Comparison of ENCODE assay signal across 17 cellular contexts in genomic region chr5:33091571-33092363, GRCh38.
A peak's percentile ranks its signal among the peaks of the same experiment; 100 is the strongest.
DNase-seq lines count a peak whose midpoint lies in the region; ATAC-seq, FAIRE-seq and TF ChIP-seq lines count a peak whose summit lies in the region.
"Had no signal": no experiment of that assay in that cellular context is flagged by ENCODE, and none has a peak within 500 bp of the region (broad histone marks: within the 10 kb centered on the region; RNA-seq: fewer than 3 reads in every experiment).

No MANE protein-coding gene starts in this region.

- H3K9me3 ChIP-seq in astrocyte (ENCODE audit: insufficient read depth, low read depth, low read length): no peaks in the 10 kb centered on the region
- H3K9me3 ChIP-seq: pancreas had no signal

- no peak overlapping the region for H2AFZ ChIP-seq in astrocyte (ENCODE audit: low read depth, low read length)

- no peak overlapping the region for H3K9ac ChIP-seq in astrocyte (ENCODE audit: low read length)

- FAIRE-seq in astrocyte (lab: Jason Lieb, UNC): peak; percentile 75
- FAIRE-seq: G401.6, islet of Langerhans, pancreas had no signal

- peaks cover 2% of the 10 kb centered on the region for H3K27me3 Mint-ChIP-seq in astrocyte (ENCODE audit: low read depth, unreplicated experiment)
- no peaks in the 10 kb centered on the region for H3K27me3 Mint-ChIP-seq in T-cell

- POLR2A ChIA-PET in T-cell (lab: Charles Lee): no interaction called here

- peaks cover 2% of the 10 kb centered on the region for H3K9me3 Mint-ChIP-seq in astrocyte (ENCODE audit: unreplicated experiment)
- H3K9me3 Mint-ChIP-seq in T-cell: peaks cover 0 to 8% (median 2%) of the 10 kb centered on the region in 3 donors

- no peaks in the 10 kb centered on the region for H3K36me3 Mint-ChIP-seq in astrocyte (ENCODE audit: low read depth, unreplicated experiment)
- H3K36me3 Mint-ChIP-seq in T-cell: no peaks in the 10 kb centered on the region

- no peaks in the 10 kb centered on the region for H3K79me2 ChIP-seq in astrocyte (ENCODE audit: insufficient read depth, low read length)

- CTCF ChIA-PET in T-cell (lab: Charles Lee): no interaction called here

- no peaks in the 10 kb centered on the region for H3K36me3 ChIP-seq in astrocyte (ENCODE audit: insufficient read depth, low read length)
- H3K36me3 ChIP-seq: pancreas had no signal

- no peak overlapping the region for H3K4me3 ChIP-seq in astrocyte (ENCODE audit: insufficient read depth, low read depth, low read length)
- no peak overlapping the region for H3K4me3 ChIP-seq in foreskin fibroblast (ENCODE audit: low read depth in 1 of 2, low read length in 2 of 2)
- H3K4me3 ChIP-seq: pancreas had no signal

- no peaks in the 10 kb centered on the region for H4K20me1 ChIP-seq in astrocyte (ENCODE audit: insufficient read depth, low read length)

- H3K27ac Mint-ChIP-seq in astrocyte (ENCODE audit: unreplicated experiment) (peak overlapping the region; percentile 2), T-cell (no peak overlapping the region)

- no peaks in the 10 kb centered on the region for H3K27me3 ChIP-seq in astrocyte (ENCODE audit: insufficient read depth, low read length)
- H3K27me3 ChIP-seq: pancreas had no signal

- ATAC-seq in T-cell (replicated peaks in 1 of 4): no peak
- no peak for ATAC-seq in GM21737 (IDR thresholded peaks at IDR 0.05; ENCODE audit: unreplicated experiment)
- ATAC-seq: pancreas, PC-3 had no signal

- peak overlapping the region; percentile 55 for H3K4me2 ChIP-seq in astrocyte (ENCODE audit: low read length)

- peaks cover 18% of the 10 kb centered on the region for H3K4me1 Mint-ChIP-seq in astrocyte (ENCODE audit: low read depth, unreplicated experiment)
- H3K4me1 Mint-ChIP-seq in T-cell: no peaks in the 10 kb centered on the region

- TF ChIP-seq CTCF in astrocyte (IDR thresholded peaks at IDR 0.05; ENCODE audit: insufficient read depth, low read depth, low read length) (no peak), foreskin fibroblast (IDR thresholded peaks at IDR 0.05; ENCODE audit: low read depth, low read length) (no peak)

- DNase-seq in HCEC 1CT (peak; percentile 91), astrocyte (ENCODE audit: low read depth) (peak; percentile 76), foreskin fibroblast (peak; percentile 80 to 87), T-cell (no peak), GM19240 (ENCODE audit: insufficient read length, low spot score) (no peak)
- DNase-seq in activated naive CD4-positive, alpha-beta T cell treated with Interleukin-2 at 50 U/mL for 16 hours: no peak
- DNase-seq: activated CD8-positive, alpha-beta memory T cell treated with anti-CD3 and anti-CD28 coated beads for 24 hours; activated effector memory CD4-positive, alpha-beta T cell treated with anti-CD3 and anti-CD28 coated beads, Interleukin-2, amount 50 U/mL, for 16 hours; MM.1S; NCI-H2029 treated with DMSO at 0.1 percent for 48 hours; NCI-H526 treated with DMSO at 0.1 percent for 48 hours; pancreas; PC-3 had no signal

- peaks cover 18% of the 10 kb centered on the region for H3K4me1 ChIP-seq in astrocyte (ENCODE audit: insufficient read depth, low read length)
- H3K4me1 ChIP-seq: pancreas had no signal

- H3K4me3 Mint-ChIP-seq in astrocyte (ENCODE audit: unreplicated experiment) (no peak overlapping the region), T-cell (no peak overlapping the region)

- peak overlapping the region; percentile 54 for H3K27ac ChIP-seq in astrocyte (ENCODE audit: low read depth, low read length)
- H3K27ac ChIP-seq: pancreas, VCaP had no signal

Comparison
In these comparisons a context has a peak if more than half of its experiments do, and no peak if none do; other contexts are left out.
1. DNase-seq: peak in HCEC 1CT (single experiment), astrocyte (single experiment) and foreskin fibroblast (2 of 2); none in T-cell (0 of 34), activated naive CD4-positive, alpha-beta T cell treated with Interleukin-2 at 50 U/mL for 16 hours (single experiment) and GM19240 (single experiment).